In the genomic region with DNA sequence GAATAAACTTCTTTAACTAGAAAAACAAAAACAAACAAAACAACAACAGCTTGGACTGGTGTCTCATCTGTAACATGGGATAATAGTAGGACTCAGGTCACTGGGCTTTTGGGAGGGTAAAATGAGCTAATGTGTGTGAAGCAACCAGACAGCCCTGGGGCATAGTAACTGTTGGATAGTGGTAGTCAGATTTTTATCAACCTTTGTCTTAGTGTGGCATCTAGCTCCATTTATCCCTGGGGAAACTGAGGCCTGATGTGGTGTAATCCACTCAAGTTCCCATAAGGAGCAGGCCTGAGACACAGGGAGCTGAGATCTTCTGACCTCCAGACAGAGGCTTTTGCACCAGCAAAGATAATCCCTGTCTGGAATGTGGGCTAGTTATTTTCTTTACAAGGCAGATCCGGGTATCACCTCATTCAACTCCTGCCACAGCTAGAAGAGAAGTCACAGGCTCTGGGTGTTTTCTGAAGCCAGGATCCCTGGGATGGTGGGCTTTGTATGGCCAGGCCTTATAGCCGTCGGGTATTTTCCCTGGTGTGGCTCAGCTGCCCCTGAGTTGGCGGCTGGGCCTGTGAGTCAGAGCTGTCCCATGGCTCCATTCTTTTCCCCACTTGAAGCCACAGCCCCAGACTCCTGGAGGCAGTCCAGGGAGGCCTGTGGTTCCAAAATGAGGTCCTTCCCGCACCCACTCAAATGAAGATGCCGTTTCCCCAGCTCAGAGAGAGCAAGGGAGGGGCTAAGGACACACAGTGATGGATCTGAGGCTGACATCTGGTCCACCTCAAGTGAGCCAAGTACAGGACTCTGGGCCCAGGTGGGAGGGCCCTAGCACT, we compare ENCODE assay signal across 11 cellular contexts. TPM values are rescaled to one million over a fixed set of nuclear protein-coding genes. Genes with fewer than 3 reads are reported as not detected.
DNase-seq lines count a peak whose midpoint lies in the region; ATAC-seq and TF ChIP-seq lines count a peak whose summit lies in the region.
"Had no signal": no experiment of that assay in that cellular context is flagged by ENCODE, and none has a peak within 500 bp of the region (broad histone marks: within the 10 kb centered on the region; RNA-seq: fewer than 3 reads in every experiment).

No MANE protein-coding gene starts in this region.

- no peak overlapping the region for H3K4me3 ChIP-seq in cardiac fibroblast (replicated peaks in 1 of 2; ENCODE audit: low read depth in 2 of 2, low read length in 2 of 2)
- no peak overlapping the region for H3K4me3 ChIP-seq in lung

- no peak for TF ChIP-seq CTCF in activated CD8-positive, alpha-beta T cell treated with anti-CD3 and anti-CD28 coated beads for 36 hours (IDR thresholded peaks at IDR 0.05)
- no peak for TF ChIP-seq CTCF in cardiac fibroblast (IDR thresholded peaks at IDR 0.05; ENCODE audit: low read depth, low read length)
- TF ChIP-seq CTCF in lung (IDR thresholded peaks at IDR 0.05; ENCODE audit: control extremely low read depth, extremely low read depth) = no peak
- TF ChIP-seq CTCF in CD4-positive, alpha-beta T cell (IDR thresholded peaks at IDR 0.05) = no peak

- WGBS in lung, 2 donors = 49 to 81% methylated on average over 6 of the region's 6 CpGs

- no peaks in the 10 kb centered on the region for H3K27me3 ChIP-seq in lung (ENCODE audit: control insufficient read depth, insufficient read depth)
- H3K27me3 ChIP-seq in CD4-positive, alpha-beta T cell (ENCODE audit: control insufficient read depth, insufficient read depth, low read length) = no peaks in the 10 kb centered on the region
- H3K27me3 ChIP-seq: BE2C, foreskin keratinocyte had no signal

- intact Hi-C loops in activated CD8-positive, alpha-beta T cell treated with anti-CD3 and anti-CD28 coated beads for 36 hours (cut with micrococcal nuclease) = no loop called here
- intact Hi-C loops in CD4-positive, alpha-beta T cell (cut with DNase I, micrococcal nuclease) = no loop called here
- intact Hi-C loops in activated T-helper 2 cell treated with anti-CD3 and anti-CD28 coated beads, Interferon-gamma antibody, Interleukin-2, Interleukin-4, amounts not matched to agents 10 μg/mL and 5 μg/mL and 100 μg/mL, durations not matched to agents 14 hours and 24 hours and 36 hours (cut with micrococcal nuclease) = no loop called here

- no peaks in the 10 kb centered on the region for H3K36me3 ChIP-seq in lung (ENCODE audit: control insufficient read depth in 2 of 2, insufficient read depth in 2 of 2, low read length in 2 of 2)
- H3K36me3 ChIP-seq: BE2C had no signal

- H3K4me3 Mint-ChIP-seq in activated CD8-positive, alpha-beta T cell treated with anti-CD3 and anti-CD28 coated beads, Interleukin-2, amount 10 ng/mL, durations not matched to agents 7 days and 5 days = no peak overlapping the region
- no peak overlapping the region for H3K4me3 Mint-ChIP-seq in activated CD8-positive, alpha-beta T cell treated with anti-CD3 and anti-CD28 coated beads for 36 hours
- H3K4me3 Mint-ChIP-seq in CD4-positive, alpha-beta T cell = no peak overlapping the region
- H3K4me3 Mint-ChIP-seq in activated T-helper 2 cell treated with anti-CD3 and anti-CD28 coated beads, Interferon-gamma antibody, Interleukin-2, Interleukin-4, amounts not matched to agents 10 μg/mL and 5 μg/mL and 100 μg/mL, durations not matched to agents 14 hours and 24 hours and 36 hours (ENCODE audit: low read depth) = no peak overlapping the region

- POLR2A ChIA-PET in activated CD8-positive, alpha-beta T cell treated with anti-CD3 and anti-CD28 coated beads, Interleukin-2, amount 10 ng/mL, durations not matched to agents 7 days and 5 days (lab: Charles Lee) = interaction anchor here (1.3 kb wide), 1 partner anchor 25 kb away, joined by 3 read pairs; no protein-coding TSS in a partner anchor
- POLR2A ChIA-PET in activated CD8-positive, alpha-beta T cell treated with anti-CD3 and anti-CD28 coated beads for 36 hours (lab: Charles Lee) = interaction anchor here (0.8 kb wide), 1 partner anchor 127 kb away, joined by 3 read pairs; no protein-coding TSS in a partner anchor
- POLR2A ChIA-PET in CD4-positive, alpha-beta T cell (lab: Charles Lee) = no interaction called here

- peak overlapping the region; percentile 13 for H3K27ac ChIP-seq in lung (ENCODE audit: low read depth in 1 of 2, low read length in 1 of 2)
- H3K27ac ChIP-seq in CD4-positive, alpha-beta T cell (ENCODE audit: low read depth, low read length) = no peak overlapping the region
- H3K27ac ChIP-seq: foreskin keratinocyte had no signal

- ATAC-seq in activated CD8-positive, alpha-beta T cell treated with anti-CD3 and anti-CD28 coated beads, Interleukin-2, amount 10 ng/mL, durations not matched to agents 7 days and 5 days = no peak
- ATAC-seq in activated CD8-positive, alpha-beta T cell treated with anti-CD3 and anti-CD28 coated beads for 36 hours = no peak
- ATAC-seq in lung (ENCODE audit: insufficient read depth, low FRiP score) = peak; percentile 39
- no peak for ATAC-seq in CD4-positive, alpha-beta T cell (ENCODE audit: poor library complexity)
- no peak for ATAC-seq in HG02588 (IDR thresholded peaks at IDR 0.05; ENCODE audit: unreplicated experiment)

- peak; percentile 18 for DNase-seq in activated CD8-positive, alpha-beta T cell treated with anti-CD3 and anti-CD28 coated beads, Interleukin-2, amount 10 ng/mL, durations not matched to agents 7 days and 5 days
- no peak for DNase-seq in activated CD8-positive, alpha-beta T cell treated with anti-CD3 and anti-CD28 coated beads for 36 hours
- DNase-seq in cardiac fibroblast (ENCODE audit: low read depth in 2 of 2) (peak; percentile 78 to 88), lung (ENCODE audit: low spot score) (peak; percentile 46), G401 (ENCODE audit: low spot score) (no peak)
- DNase-seq in CD4-positive, alpha-beta T cell = no peak
- DNase-seq in activated T-helper 2 cell treated with anti-CD3 and anti-CD28 coated beads, Interferon-gamma antibody, Interleukin-2, Interleukin-4, amounts not matched to agents 10 μg/mL and 5 μg/mL and 100 μg/mL, durations not matched to agents 14 hours and 24 hours and 36 hours (ENCODE audit: low spot score) = no peak
- DNase-seq: activated CD4-positive, alpha-beta T cell treated with anti-CD3 and anti-CD28 coated beads, Interleukin-2, amount 50 U/mL, for 1 hour; BE2C had no signal

- H3K9me3 Mint-ChIP-seq in activated CD8-positive, alpha-beta T cell treated with anti-CD3 and anti-CD28 coated beads, Interleukin-2, amount 10 ng/mL, durations not matched to agents 7 days and 5 days (ENCODE audit: insufficient read depth) = no peaks in the 10 kb centered on the region
- no peaks in the 10 kb centered on the region for H3K9me3 Mint-ChIP-seq in activated CD8-positive, alpha-beta T cell treated with anti-CD3 and anti-CD28 coated beads for 36 hours
- H3K9me3 Mint-ChIP-seq in CD4-positive, alpha-beta T cell = no peaks in the 10 kb centered on the region
- H3K9me3 Mint-ChIP-seq in activated T-helper 2 cell treated with anti-CD3 and anti-CD28 coated beads, Interferon-gamma antibody, Interleukin-2, Interleukin-4, amounts not matched to agents 10 μg/mL and 5 μg/mL and 100 μg/mL, durations not matched to agents 14 hours and 24 hours and 36 hours = no peaks in the 10 kb centered on the region

- CTCF ChIA-PET in activated CD8-positive, alpha-beta T cell treated with anti-CD3 and anti-CD28 coated beads, Interleukin-2, amount 10 ng/mL, durations not matched to agents 7 days and 5 days (lab: Charles Lee) = interaction anchor here (1.7 to 2.6 kb wide), 2 partner anchors 10 to 278 kb away, joined by 3 to 6 read pairs; no protein-coding TSS in a partner anchor
- CTCF ChIA-PET in activated CD8-positive, alpha-beta T cell treated with anti-CD3 and anti-CD28 coated beads for 36 hours (lab: Charles Lee) = interaction anchor here (1.2 kb wide), 1 partner anchor 17 kb away, joined by 3 read pairs; no protein-coding TSS in a partner anchor
- CTCF ChIA-PET in CD4-positive, alpha-beta T cell (lab: Charles Lee) = interaction anchor here (0.5 kb wide), 1 partner anchor 1731 kb away, joined by 3 read pairs; no protein-coding TSS in a partner anchor

- in situ Hi-C loops in G401 (cut with HindIII; ENCODE audit: low sequenced_read_pairs) = no loop called here

- peaks cover 3% of the 10 kb centered on the region for H3K4me1 Mint-ChIP-seq in activated CD8-positive, alpha-beta T cell treated with anti-CD3 and anti-CD28 coated beads, Interleukin-2, amount 10 ng/mL, durations not matched to agents 7 days and 5 days (ENCODE audit: low read depth)
- H3K4me1 Mint-ChIP-seq in activated CD8-positive, alpha-beta T cell treated with anti-CD3 and anti-CD28 coated beads for 36 hours (ENCODE audit: low read depth) = no peaks in the 10 kb centered on the region
- H3K4me1 Mint-ChIP-seq in CD4-positive, alpha-beta T cell (ENCODE audit: low read depth) = no peaks in the 10 kb centered on the region
- no peaks in the 10 kb centered on the region for H3K4me1 Mint-ChIP-seq in activated T-helper 2 cell treated with anti-CD3 and anti-CD28 coated beads, Interferon-gamma antibody, Interleukin-2, Interleukin-4, amounts not matched to agents 10 μg/mL and 5 μg/mL and 100 μg/mL, durations not matched to agents 14 hours and 24 hours and 36 hours (ENCODE audit: low read depth)

- H3K27ac Mint-ChIP-seq in activated CD8-positive, alpha-beta T cell treated with anti-CD3 and anti-CD28 coated beads, Interleukin-2, amount 10 ng/mL, durations not matched to agents 7 days and 5 days = peak overlapping the region; percentile 3
- H3K27ac Mint-ChIP-seq in activated CD8-positive, alpha-beta T cell treated with anti-CD3 and anti-CD28 coated beads for 36 hours = no peak overlapping the region
- H3K27ac Mint-ChIP-seq in CD4-positive, alpha-beta T cell = no peak overlapping the region
- no peak overlapping the region for H3K27ac Mint-ChIP-seq in activated T-helper 2 cell treated with anti-CD3 and anti-CD28 coated beads, Interferon-gamma antibody, Interleukin-2, Interleukin-4, amounts not matched to agents 10 μg/mL and 5 μg/mL and 100 μg/mL, durations not matched to agents 14 hours and 24 hours and 36 hours

- H3K36me3 Mint-ChIP-seq in activated CD8-positive, alpha-beta T cell treated with anti-CD3 and anti-CD28 coated beads, Interleukin-2, amount 10 ng/mL, durations not matched to agents 7 days and 5 days (ENCODE audit: low read depth) = no peaks in the 10 kb centered on the region
- no peaks in the 10 kb centered on the region for H3K36me3 Mint-ChIP-seq in activated CD8-positive, alpha-beta T cell treated with anti-CD3 and anti-CD28 coated beads for 36 hours (ENCODE audit: low read depth)
- no peaks in the 10 kb centered on the region for H3K36me3 Mint-ChIP-seq in CD4-positive, alpha-beta T cell (ENCODE audit: low read depth)
- H3K36me3 Mint-ChIP-seq in activated T-helper 2 cell treated with anti-CD3 and anti-CD28 coated beads, Interferon-gamma antibody, Interleukin-2, Interleukin-4, amounts not matched to agents 10 μg/mL and 5 μg/mL and 100 μg/mL, durations not matched to agents 14 hours and 24 hours and 36 hours (ENCODE audit: low read depth) = no peaks in the 10 kb centered on the region

- H3K9me3 ChIP-seq in lung (ENCODE audit: control insufficient read depth in 2 of 2, insufficient read depth in 1 of 2, low read length in 1 of 2) = no peaks in the 10 kb centered on the region
- no peaks in the 10 kb centered on the region for H3K9me3 ChIP-seq in CD4-positive, alpha-beta T cell (ENCODE audit: control insufficient read depth, low read length)
- H3K9me3 ChIP-seq: BE2C had no signal

- peaks cover 10% of the 10 kb centered on the region for H3K27me3 Mint-ChIP-seq in activated CD8-positive, alpha-beta T cell treated with anti-CD3 and anti-CD28 coated beads, Interleukin-2, amount 10 ng/mL, durations not matched to agents 7 days and 5 days (ENCODE audit: low read depth)
- H3K27me3 Mint-ChIP-seq in activated CD8-positive, alpha-beta T cell treated with anti-CD3 and anti-CD28 coated beads for 36 hours = peaks cover 3% of the 10 kb centered on the region
- H3K27me3 Mint-ChIP-seq in CD4-positive, alpha-beta T cell = no peaks in the 10 kb centered on the region
- H3K27me3 Mint-ChIP-seq in activated T-helper 2 cell treated with anti-CD3 and anti-CD28 coated beads, Interferon-gamma antibody, Interleukin-2, Interleukin-4, amounts not matched to agents 10 μg/mL and 5 μg/mL and 100 μg/mL, durations not matched to agents 14 hours and 24 hours and 36 hours (ENCODE audit: low read depth) = peaks cover 12% of the 10 kb centered on the region

- peaks cover 0 to 6% of the 10 kb centered on the region in 2 donors for H3K4me1 ChIP-seq in lung (ENCODE audit: control insufficient read depth in 2 of 2, insufficient read depth in 2 of 2, low read length in 2 of 2)
- H3K4me1 ChIP-seq: foreskin keratinocyte had no signal

RNA-seq across cellular contexts. Expression of gene CSF1R, which starts 26.1 kb away (rescaled TPM):
- total RNA-seq in activated CD8-positive, alpha-beta T cell treated with anti-CD3 and anti-CD28 coated beads, Interleukin-2, amount 10 ng/mL, durations not matched to agents 7 days and 5 days = not detected
- total RNA-seq in activated CD8-positive, alpha-beta T cell treated with anti-CD3 and anti-CD28 coated beads for 36 hours = not detected
- 10 to 100 TPM; 29.1 to 52.3 TPM for total RNA-seq in lung
- polyA plus RNA-seq in lung = 10 to 100 TPM; 13.0 to 65.0 TPM
- total RNA-seq in CD4-positive, alpha-beta T cell = under 1 TPM; 0.45 to 0.52 TPM
- total RNA-seq in activated T-helper 2 cell treated with anti-CD3 and anti-CD28 coated beads, Interferon-gamma antibody, Interleukin-2, Interleukin-4, amounts not matched to agents 10 μg/mL and 5 μg/mL and 100 μg/mL, durations not matched to agents 14 hours and 24 hours and 36 hours = 0.18 and 0.27 TPM in 2 replicates
- total RNA-seq in G401 (2014; rRNA removed; shearing (Covaris generic)) = 0.43 and 1.1 TPM in 2 replicates
- total RNA-seq: foreskin keratinocyte had no signal

RNA-seq across cellular contexts. Expression of gene PDGFRB, which starts 43.2 kb away (rescaled TPM):
- 10 to 100 TPM; 47.0 to 49.0 TPM for total RNA-seq in activated CD8-positive, alpha-beta T cell treated with anti-CD3 and anti-CD28 coated beads, Interleukin-2, amount 10 ng/mL, durations not matched to agents 7 days and 5 days
- under 1 TPM; 0.58 to 0.74 TPM for total RNA-seq in activated CD8-positive, alpha-beta T cell treated with anti-CD3 and anti-CD28 coated beads for 36 hours
- total RNA-seq in lung = 100 to 1,000 TPM; 110 to 215 TPM
- polyA plus RNA-seq in lung = 10 to 100 TPM; 33.6 to 46.5 TPM
- not detected for total RNA-seq in CD4-positive, alpha-beta T cell
- 0.46 and 1.3 TPM in 2 replicates for total RNA-seq in activated T-helper 2 cell treated with anti-CD3 and anti-CD28 coated beads, Interferon-gamma antibody, Interleukin-2, Interleukin-4, amounts not matched to agents 10 μg/mL and 5 μg/mL and 100 μg/mL, durations not matched to agents 14 hours and 24 hours and 36 hours
- 21.0 and 31.1 TPM in 2 replicates for total RNA-seq in G401 (2014; rRNA removed; shearing (Covaris generic))
- total RNA-seq: foreskin keratinocyte had no signal
- polyA plus RNA-seq: foreskin keratinocyte had no signal

RNA-seq across cellular contexts. Expression of gene CDX1, which starts 54.1 kb away (rescaled TPM):
- not detected for total RNA-seq in activated CD8-positive, alpha-beta T cell treated with anti-CD3 and anti-CD28 coated beads, Interleukin-2, amount 10 ng/mL, durations not matched to agents 7 days and 5 days
- not detected for total RNA-seq in activated CD8-positive, alpha-beta T cell treated with anti-CD3 and anti-CD28 coated beads for 36 hours
- total RNA-seq in lung = under 1 TPM; 0.25 to 0.43 TPM
- polyA plus RNA-seq in lung = under 1 TPM; 0.09 to 0.28 TPM
- not detected for total RNA-seq in CD4-positive, alpha-beta T cell
- total RNA-seq in activated T-helper 2 cell treated with anti-CD3 and anti-CD28 coated beads, Interferon-gamma antibody, Interleukin-2, Interleukin-4, amounts not matched to agents 10 μg/mL and 5 μg/mL and 100 μg/mL, durations not matched to agents 14 hours and 24 hours and 36 hours = not detected in 2 replicates
- total RNA-seq in G401 (2014; rRNA removed; shearing (Covaris generic)) = not detected in 2 replicates
- total RNA-seq: foreskin keratinocyte had no signal
- polyA plus RNA-seq: foreskin keratinocyte had no signal

Comparison
In these comparisons a context has a peak if more than half of its experiments do, and no peak if none do; other contexts are left out.
1. DNase-seq: peak in activated CD8-positive, alpha-beta T cell treated with anti-CD3 and anti-CD28 coated beads, Interleukin-2, amount 10 ng/mL, durations not matched to agents 7 days and 5 days (single experiment), cardiac fibroblast (2 of 2) and lung (single experiment); none in activated CD8-positive, alpha-beta T cell treated with anti-CD3 and anti-CD28 coated beads for 36 hours (single experiment), CD4-positive, alpha-beta T cell (0 of 10), activated T-helper 2 cell treated with anti-CD3 and anti-CD28 coated beads, Interferon-gamma antibody, Interleukin-2, Interleukin-4, amounts not matched to agents 10 μg/mL and 5 μg/mL and 100 μg/mL, durations not matched to agents 14 hours and 24 hours and 36 hours (single experiment) and G401 (single experiment).
2. RNA of gene CSF1R, which starts 26.1 kb away (total RNA-seq): 29.1 to 52.3 TPM in lung; 0.43 to 1.1 TPM in G401, 0.45 to 0.52 TPM in CD4-positive, alpha-beta T cell, 0.18 to 0.27 TPM in activated T-helper 2 cell treated with anti-CD3 and anti-CD28 coated beads, Interferon-gamma antibody, Interleukin-2, Interleukin-4, amounts not matched to agents 10 μg/mL and 5 μg/mL and 100 μg/mL, durations not matched to agents 14 hours and 24 hours and 36 hours, not detected in activated CD8-positive, alpha-beta T cell treated with anti-CD3 and anti-CD28 coated beads for 36 hours and not detected in activated CD8-positive, alpha-beta T cell treated with anti-CD3 and anti-CD28 coated beads, Interleukin-2, amount 10 ng/mL, durations not matched to agents 7 days and 5 days; every median in the first group is over 10 times any median in the second.